ENCODE assay signal across 1 cellular context in the genomic region with DNA sequence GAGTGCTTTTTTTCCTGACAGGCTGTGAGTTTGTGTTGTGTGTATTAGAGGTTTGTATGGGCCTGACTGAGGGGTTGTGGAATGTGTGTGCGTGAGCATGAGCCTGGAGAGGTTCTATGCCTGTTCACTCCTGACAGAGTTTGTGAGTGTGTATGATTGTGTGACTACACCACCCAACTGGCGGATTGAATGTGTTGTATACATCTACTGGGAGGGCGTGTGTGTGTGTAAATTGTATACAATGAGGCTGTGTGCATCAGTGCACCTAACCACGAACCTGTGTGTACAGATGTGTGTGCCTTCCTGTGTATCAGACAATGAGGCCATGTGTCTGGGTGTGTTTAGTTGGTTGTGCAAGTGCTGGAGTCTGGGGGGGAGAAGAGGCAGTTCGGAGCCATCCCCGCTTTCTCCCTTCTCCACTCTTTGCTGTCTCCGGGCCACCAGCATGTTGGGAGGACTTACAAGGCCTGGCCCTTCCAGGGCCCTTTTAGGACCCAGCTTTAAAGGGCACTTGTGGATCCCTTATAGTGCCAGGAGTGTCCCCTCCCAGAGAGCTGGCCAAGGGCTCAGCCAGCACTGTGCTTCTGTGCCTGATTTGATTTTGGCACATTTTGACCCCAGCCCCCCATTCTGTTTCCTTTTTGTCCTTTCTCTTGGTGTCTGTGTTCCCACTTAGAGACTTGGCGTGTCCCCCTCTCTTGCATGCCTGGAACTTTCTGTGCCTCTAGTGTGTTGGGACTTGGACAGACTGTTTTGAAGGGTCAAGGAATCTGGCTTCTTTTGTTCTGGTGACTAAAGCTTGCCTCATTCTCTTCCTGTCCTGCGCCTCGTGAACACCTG.
TF ChIP-seq lines count a peak whose summit lies in the region.

No MANE protein-coding gene starts in this region.

TF ChIP-seq in HepG2, 621 proteins besides CTCF, POLR2A, EP300 and RAD21 (continued from another document and continues in another):
- TF ChIP-seq, protein P1, sequence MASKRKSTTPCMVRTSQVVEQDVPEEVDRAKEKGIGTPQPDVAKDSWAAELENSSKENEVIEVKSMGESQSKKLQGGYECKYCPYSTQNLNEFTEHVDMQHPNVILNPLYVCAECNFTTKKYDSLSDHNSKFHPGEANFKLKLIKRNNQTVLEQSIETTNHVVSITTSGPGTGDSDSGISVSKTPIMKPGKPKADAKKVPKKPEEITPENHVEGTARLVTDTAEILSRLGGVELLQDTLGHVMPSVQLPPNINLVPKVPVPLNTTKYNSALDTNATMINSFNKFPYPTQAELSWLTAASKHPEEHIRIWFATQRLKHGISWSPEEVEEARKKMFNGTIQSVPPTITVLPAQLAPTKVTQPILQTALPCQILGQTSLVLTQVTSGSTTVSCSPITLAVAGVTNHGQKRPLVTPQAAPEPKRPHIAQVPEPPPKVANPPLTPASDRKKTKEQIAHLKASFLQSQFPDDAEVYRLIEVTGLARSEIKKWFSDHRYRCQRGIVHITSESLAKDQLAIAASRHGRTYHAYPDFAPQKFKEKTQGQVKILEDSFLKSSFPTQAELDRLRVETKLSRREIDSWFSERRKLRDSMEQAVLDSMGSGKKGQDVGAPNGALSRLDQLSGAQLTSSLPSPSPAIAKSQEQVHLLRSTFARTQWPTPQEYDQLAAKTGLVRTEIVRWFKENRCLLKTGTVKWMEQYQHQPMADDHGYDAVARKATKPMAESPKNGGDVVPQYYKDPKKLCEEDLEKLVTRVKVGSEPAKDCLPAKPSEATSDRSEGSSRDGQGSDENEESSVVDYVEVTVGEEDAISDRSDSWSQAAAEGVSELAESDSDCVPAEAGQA (IDR thresholded peaks at IDR 0.05; ENCODE audit: low read depth) = no peak
- TF ChIP-seq, protein P1 (CRISPR knock-in tag; IDR thresholded peaks at IDR 0.05; ENCODE audit: borderline replicate concordance) = no peak
- 0 out of 2 replicates have a peak, but pooled peaks have one; percentile 7 for TF ChIP-seq ZMYM3 (CRISPR knock-in tag; IDR thresholded peaks at IDR 0.05)
- TF ChIP-seq, protein P2, sequence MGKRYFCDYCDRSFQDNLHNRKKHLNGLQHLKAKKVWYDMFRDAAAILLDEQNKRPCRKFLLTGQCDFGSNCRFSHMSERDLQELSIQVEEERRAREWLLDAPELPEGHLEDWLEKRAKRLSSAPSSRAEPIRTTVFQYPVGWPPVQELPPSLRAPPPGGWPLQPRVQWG (CRISPR knock-in tag; IDR thresholded peaks at IDR 0.05; ENCODE audit: borderline replicate concordance, low read depth) = no peak
- no peak for TF ChIP-seq HNRNPLL (IDR thresholded peaks at IDR 0.05; ENCODE audit: low read depth, low read length, poor library complexity, severe bottlenecking)
- TF ChIP-seq ZNF550 (CRISPR knock-in tag; IDR thresholded peaks at IDR 0.05; ENCODE audit: borderline replicate concordance) = no peak
- TF ChIP-seq ZNF747 (CRISPR knock-in tag; IDR thresholded peaks at IDR 0.05; ENCODE audit: borderline replicate concordance) = no peak
- TF ChIP-seq RARA (CRISPR knock-in tag; IDR thresholded peaks at IDR 0.05) = no peak
- no peak for TF ChIP-seq ATAD3A (CRISPR knock-in tag; IDR thresholded peaks at IDR 0.05)
- no peak for TF ChIP-seq KAT7 (CRISPR knock-in tag; IDR thresholded peaks at IDR 0.05; ENCODE audit: borderline replicate concordance)
- no peak for TF ChIP-seq ZNF296 (CRISPR knock-in tag; conservative IDR thresholded peaks at IDR 0.05)
- TF ChIP-seq, protein P3, sequence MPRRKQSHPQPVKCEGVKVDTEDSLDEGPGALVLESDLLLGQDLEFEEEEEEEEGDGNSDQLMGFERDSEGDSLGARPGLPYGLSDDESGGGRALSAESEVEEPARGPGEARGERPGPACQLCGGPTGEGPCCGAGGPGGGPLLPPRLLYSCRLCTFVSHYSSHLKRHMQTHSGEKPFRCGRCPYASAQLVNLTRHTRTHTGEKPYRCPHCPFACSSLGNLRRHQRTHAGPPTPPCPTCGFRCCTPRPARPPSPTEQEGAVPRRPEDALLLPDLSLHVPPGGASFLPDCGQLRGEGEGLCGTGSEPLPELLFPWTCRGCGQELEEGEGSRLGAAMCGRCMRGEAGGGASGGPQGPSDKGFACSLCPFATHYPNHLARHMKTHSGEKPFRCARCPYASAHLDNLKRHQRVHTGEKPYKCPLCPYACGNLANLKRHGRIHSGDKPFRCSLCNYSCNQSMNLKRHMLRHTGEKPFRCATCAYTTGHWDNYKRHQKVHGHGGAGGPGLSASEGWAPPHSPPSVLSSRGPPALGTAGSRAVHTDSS (CRISPR knock-in tag; conservative IDR thresholded peaks at IDR 0.05) = no peak
- TF ChIP-seq MAZ (IDR thresholded peaks at IDR 0.05; ENCODE audit: borderline replicate concordance, low read depth, low read length) = no peak
- TF ChIP-seq MAZ (CRISPR knock-in tag; IDR thresholded peaks at IDR 0.05; ENCODE audit: low read depth) = no peak
- TF ChIP-seq, protein P4, sequence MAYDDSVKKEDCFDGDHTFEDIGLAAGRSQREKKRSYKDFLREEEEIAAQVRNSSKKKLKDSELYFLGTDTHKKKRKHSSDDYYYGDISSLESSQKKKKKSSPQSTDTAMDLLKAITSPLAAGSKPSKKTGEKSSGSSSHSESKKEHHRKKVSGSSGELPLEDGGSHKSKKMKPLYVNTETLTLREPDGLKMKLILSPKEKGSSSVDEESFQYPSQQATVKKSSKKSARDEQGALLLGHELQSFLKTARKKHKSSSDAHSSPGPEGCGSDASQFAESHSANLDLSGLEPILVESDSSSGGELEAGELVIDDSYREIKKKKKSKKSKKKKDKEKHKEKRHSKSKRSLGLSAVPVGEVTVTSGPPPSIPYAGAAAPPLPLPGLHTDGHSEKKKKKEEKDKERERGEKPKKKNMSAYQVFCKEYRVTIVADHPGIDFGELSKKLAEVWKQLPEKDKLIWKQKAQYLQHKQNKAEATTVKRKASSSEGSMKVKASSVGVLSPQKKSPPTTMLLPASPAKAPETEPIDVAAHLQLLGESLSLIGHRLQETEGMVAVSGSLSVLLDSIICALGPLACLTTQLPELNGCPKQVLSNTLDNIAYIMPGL (CRISPR knock-in tag; IDR thresholded peaks at IDR 0.05; ENCODE audit: borderline replicate concordance in 1 of 2, low read depth in 1 of 2) = peak; percentile 2 to 8; a peak in 1 of 4 replicates
- 0 out of 2 replicates have a peak, but pooled peaks have one; percentile 44 for TF ChIP-seq CCDC6 (CRISPR knock-in tag; IDR thresholded peaks at IDR 0.05)
- no peak for TF ChIP-seq KDM5B (CRISPR knock-in tag; IDR thresholded peaks at IDR 0.05; ENCODE audit: borderline replicate concordance)
- no peak for TF ChIP-seq ZNF782 (CRISPR knock-in tag; IDR thresholded peaks at IDR 0.05; ENCODE audit: borderline replicate concordance)
- no peak for TF ChIP-seq KDM2A (CRISPR knock-in tag; IDR thresholded peaks at IDR 0.05; ENCODE audit: borderline replicate concordance, low read depth)
- TF ChIP-seq, protein P5, sequence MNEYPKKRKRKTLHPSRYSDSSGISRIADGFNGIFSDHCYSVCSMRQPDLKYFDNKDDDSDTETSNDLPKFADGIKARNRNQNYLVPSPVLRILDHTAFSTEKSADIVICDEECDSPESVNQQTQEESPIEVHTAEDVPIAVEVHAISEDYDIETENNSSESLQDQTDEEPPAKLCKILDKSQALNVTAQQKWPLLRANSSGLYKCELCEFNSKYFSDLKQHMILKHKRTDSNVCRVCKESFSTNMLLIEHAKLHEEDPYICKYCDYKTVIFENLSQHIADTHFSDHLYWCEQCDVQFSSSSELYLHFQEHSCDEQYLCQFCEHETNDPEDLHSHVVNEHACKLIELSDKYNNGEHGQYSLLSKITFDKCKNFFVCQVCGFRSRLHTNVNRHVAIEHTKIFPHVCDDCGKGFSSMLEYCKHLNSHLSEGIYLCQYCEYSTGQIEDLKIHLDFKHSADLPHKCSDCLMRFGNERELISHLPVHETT (CRISPR knock-in tag; conservative IDR thresholded peaks at IDR 0.05) = no peak
- TF ChIP-seq, protein P6, sequence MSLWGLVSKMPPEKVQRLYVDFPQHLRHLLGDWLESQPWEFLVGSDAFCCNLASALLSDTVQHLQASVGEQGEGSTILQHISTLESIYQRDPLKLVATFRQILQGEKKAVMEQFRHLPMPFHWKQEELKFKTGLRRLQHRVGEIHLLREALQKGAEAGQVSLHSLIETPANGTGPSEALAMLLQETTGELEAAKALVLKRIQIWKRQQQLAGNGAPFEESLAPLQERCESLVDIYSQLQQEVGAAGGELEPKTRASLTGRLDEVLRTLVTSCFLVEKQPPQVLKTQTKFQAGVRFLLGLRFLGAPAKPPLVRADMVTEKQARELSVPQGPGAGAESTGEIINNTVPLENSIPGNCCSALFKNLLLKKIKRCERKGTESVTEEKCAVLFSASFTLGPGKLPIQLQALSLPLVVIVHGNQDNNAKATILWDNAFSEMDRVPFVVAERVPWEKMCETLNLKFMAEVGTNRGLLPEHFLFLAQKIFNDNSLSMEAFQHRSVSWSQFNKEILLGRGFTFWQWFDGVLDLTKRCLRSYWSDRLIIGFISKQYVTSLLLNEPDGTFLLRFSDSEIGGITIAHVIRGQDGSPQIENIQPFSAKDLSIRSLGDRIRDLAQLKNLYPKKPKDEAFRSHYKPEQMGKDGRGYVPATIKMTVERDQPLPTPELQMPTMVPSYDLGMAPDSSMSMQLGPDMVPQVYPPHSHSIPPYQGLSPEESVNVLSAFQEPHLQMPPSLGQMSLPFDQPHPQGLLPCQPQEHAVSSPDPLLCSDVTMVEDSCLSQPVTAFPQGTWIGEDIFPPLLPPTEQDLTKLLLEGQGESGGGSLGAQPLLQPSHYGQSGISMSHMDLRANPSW (CRISPR knock-in tag; IDR thresholded peaks at IDR 0.05; ENCODE audit: borderline replicate concordance) = no peak
- TF ChIP-seq, protein P7, sequence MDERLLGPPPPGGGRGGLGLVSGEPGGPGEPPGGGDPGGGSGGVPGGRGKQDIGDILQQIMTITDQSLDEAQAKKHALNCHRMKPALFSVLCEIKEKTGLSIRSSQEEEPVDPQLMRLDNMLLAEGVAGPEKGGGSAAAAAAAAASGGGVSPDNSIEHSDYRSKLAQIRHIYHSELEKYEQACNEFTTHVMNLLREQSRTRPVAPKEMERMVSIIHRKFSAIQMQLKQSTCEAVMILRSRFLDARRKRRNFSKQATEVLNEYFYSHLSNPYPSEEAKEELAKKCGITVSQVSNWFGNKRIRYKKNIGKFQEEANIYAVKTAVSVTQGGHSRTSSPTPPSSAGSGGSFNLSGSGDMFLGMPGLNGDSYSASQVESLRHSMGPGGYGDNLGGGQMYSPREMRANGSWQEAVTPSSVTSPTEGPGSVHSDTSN (CRISPR knock-in tag; IDR thresholded peaks at IDR 0.05) = no peak
- TF ChIP-seq ZNF567 (CRISPR knock-in tag; IDR thresholded peaks at IDR 0.05; ENCODE audit: borderline replicate concordance) = no peak
- TF ChIP-seq ZNF33A (CRISPR knock-in tag; IDR thresholded peaks at IDR 0.05; ENCODE audit: borderline replicate concordance) = no peak
- TF ChIP-seq EHMT2 (IDR thresholded peaks at IDR 0.05; ENCODE audit: borderline replicate concordance, low read depth, low read length) = no peak
- TF ChIP-seq, protein P8, sequence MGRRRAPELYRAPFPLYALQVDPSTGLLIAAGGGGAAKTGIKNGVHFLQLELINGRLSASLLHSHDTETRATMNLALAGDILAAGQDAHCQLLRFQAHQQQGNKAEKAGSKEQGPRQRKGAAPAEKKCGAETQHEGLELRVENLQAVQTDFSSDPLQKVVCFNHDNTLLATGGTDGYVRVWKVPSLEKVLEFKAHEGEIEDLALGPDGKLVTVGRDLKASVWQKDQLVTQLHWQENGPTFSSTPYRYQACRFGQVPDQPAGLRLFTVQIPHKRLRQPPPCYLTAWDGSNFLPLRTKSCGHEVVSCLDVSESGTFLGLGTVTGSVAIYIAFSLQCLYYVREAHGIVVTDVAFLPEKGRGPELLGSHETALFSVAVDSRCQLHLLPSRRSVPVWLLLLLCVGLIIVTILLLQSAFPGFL (CRISPR knock-in tag; IDR thresholded peaks at IDR 0.05) = no peak
- TF ChIP-seq, protein P9, sequence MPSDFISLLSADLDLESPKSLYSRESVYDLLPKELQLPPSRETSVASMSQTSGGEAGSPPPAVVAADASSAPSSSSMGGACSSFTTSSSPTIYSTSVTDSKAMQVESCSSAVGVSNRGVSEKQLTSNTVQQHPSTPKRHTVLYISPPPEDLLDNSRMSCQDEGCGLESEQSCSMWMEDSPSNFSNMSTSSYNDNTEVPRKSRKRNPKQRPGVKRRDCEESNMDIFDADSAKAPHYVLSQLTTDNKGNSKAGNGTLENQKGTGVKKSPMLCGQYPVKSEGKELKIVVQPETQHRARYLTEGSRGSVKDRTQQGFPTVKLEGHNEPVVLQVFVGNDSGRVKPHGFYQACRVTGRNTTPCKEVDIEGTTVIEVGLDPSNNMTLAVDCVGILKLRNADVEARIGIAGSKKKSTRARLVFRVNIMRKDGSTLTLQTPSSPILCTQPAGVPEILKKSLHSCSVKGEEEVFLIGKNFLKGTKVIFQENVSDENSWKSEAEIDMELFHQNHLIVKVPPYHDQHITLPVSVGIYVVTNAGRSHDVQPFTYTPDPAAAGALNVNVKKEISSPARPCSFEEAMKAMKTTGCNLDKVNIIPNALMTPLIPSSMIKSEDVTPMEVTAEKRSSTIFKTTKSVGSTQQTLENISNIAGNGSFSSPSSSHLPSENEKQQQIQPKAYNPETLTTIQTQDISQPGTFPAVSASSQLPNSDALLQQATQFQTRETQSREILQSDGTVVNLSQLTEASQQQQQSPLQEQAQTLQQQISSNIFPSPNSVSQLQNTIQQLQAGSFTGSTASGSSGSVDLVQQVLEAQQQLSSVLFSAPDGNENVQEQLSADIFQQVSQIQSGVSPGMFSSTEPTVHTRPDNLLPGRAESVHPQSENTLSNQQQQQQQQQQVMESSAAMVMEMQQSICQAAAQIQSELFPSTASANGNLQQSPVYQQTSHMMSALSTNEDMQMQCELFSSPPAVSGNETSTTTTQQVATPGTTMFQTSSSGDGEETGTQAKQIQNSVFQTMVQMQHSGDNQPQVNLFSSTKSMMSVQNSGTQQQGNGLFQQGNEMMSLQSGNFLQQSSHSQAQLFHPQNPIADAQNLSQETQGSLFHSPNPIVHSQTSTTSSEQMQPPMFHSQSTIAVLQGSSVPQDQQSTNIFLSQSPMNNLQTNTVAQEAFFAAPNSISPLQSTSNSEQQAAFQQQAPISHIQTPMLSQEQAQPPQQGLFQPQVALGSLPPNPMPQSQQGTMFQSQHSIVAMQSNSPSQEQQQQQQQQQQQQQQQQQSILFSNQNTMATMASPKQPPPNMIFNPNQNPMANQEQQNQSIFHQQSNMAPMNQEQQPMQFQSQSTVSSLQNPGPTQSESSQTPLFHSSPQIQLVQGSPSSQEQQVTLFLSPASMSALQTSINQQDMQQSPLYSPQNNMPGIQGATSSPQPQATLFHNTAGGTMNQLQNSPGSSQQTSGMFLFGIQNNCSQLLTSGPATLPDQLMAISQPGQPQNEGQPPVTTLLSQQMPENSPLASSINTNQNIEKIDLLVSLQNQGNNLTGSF (CRISPR knock-in tag; IDR thresholded peaks at IDR 0.05) = no peak
- no peak for TF ChIP-seq HOXA5 (CRISPR knock-in tag; IDR thresholded peaks at IDR 0.05)
- TF ChIP-seq MEIS2 (CRISPR knock-in tag; IDR thresholded peaks at IDR 0.05) = no peak
- TF ChIP-seq KMT2A (CRISPR knock-in tag; IDR thresholded peaks at IDR 0.05) = 0 out of 2 replicates have a peak, but pooled peaks have one; percentile 2
